8 cellular contexts compared by ENCODE assay signal in the genomic region with DNA sequence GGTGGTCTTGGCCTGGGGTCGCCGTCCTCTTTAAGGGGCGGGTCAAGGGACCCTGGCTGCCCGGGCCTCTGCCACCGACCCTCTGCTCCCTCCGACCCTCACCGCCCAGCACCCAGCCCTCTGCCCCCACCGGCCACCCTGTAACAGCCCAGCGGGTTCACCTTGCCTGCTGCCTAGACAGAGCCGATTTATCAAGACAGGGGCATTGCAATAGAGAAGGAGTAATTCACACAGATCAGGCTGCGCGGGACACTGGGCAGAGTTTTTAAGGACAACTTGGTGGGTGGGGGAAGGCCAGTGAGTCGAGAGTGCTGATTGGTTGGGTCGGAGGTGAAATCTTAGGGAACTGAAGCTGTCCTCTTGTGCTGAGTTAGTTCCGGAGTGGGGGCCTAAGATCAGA. TPM values are rescaled to one million over a fixed set of nuclear protein-coding genes. Genes with fewer than 3 reads are reported as not detected.
DNase-seq lines count a peak whose midpoint lies in the region; ATAC-seq and TF ChIP-seq lines count a peak whose summit lies in the region.

No MANE protein-coding gene starts in this region.

- no peaks in the 10 kb centered on the region for H4K20me1 ChIP-seq in OCI-LY7 (ENCODE audit: insufficient read depth, low read length)

- H3K4me1 Mint-ChIP-seq in T-helper 2 cell treated with Interferon-gamma antibody and Interleukin-4, amounts not matched to agents 5 μg/mL and 100 μg/mL, for 36 hours (ENCODE audit: low read depth) = peaks cover 29% of the 10 kb centered on the region
- peaks cover 42% of the 10 kb centered on the region for H3K4me1 Mint-ChIP-seq in endothelial cell (ENCODE audit: unreplicated experiment)

- POLR2A ChIA-PET in OCI-LY7 (lab: Charles Lee) = interaction anchor here (3.6 kb wide), 1 partner anchor 24 kb away, joined by 10 read pairs; the partner anchor contains the start of gene NDUFB2

- intact Hi-C loops in OCI-LY7 (cut with micrococcal nuclease; ENCODE audit: unreplicated experiment) (loop anchor here (1.0 to 10.0 kb wide), 4 partner anchors 193 to 1317 kb away; partner anchors contain the start of genes LUC7L2 and MKRN1), sciatic nerve (cut with DNase I) (no loop called here)

- peaks cover 5% of the 10 kb centered on the region for H3K27me3 Mint-ChIP-seq in T-helper 2 cell treated with Interferon-gamma antibody and Interleukin-4, amounts not matched to agents 5 μg/mL and 100 μg/mL, for 36 hours (ENCODE audit: low read depth)
- H3K27me3 Mint-ChIP-seq in endothelial cell (ENCODE audit: unreplicated experiment) = peaks cover 7% of the 10 kb centered on the region

- TF ChIP-seq CTCF in OCI-LY7 (conservative IDR thresholded peaks at IDR 0.05; ENCODE audit: low read length) = no peak
- no peak for TF ChIP-seq CTCF in endothelial cell (IDR thresholded peaks at IDR 0.05; ENCODE audit: unreplicated experiment)
- no peak for TF ChIP-seq CTCF in omental fat pad (IDR thresholded peaks at IDR 0.05)

- CTCF ChIA-PET in OCI-LY7 (lab: Charles Lee; ENCODE audit: unreplicated experiment) = no interaction called here

- H3K79me2 ChIP-seq in OCI-LY7 (ENCODE audit: insufficient read depth, low read depth, low read length) = peaks cover 24% of the 10 kb centered on the region; the same call in 1 of the 2 replicates

- peak overlapping the region; percentile 67 for H3K4me2 ChIP-seq in OCI-LY7 (ENCODE audit: low read length)

- H3K27ac Mint-ChIP-seq in T-helper 2 cell treated with Interferon-gamma antibody and Interleukin-4, amounts not matched to agents 5 μg/mL and 100 μg/mL, for 36 hours = peak overlapping the region; percentile 69
- H3K27ac Mint-ChIP-seq in endothelial cell (ENCODE audit: unreplicated experiment) = no peak overlapping the region

- H3K4me1 ChIP-seq in OCI-LY7 (ENCODE audit: insufficient read depth, low read length, poor library complexity, severe bottlenecking) = peaks cover 52% of the 10 kb centered on the region

- ATAC-seq in sciatic nerve (no peak), omental fat pad (ENCODE audit: low FRiP score) (no peak)

- no peaks in the 10 kb centered on the region for H3K9me3 ChIP-seq in OCI-LY7 (ENCODE audit: low read length)

- H3K4me3 ChIP-seq in OCI-LY7 (ENCODE audit: low read depth, low read length, poor library complexity, severe bottlenecking) = peak overlapping the region; percentile 81

- peak overlapping the region; percentile 98 for H3K27ac ChIP-seq in OCI-LY7 (ENCODE audit: low read depth, low read length, poor library complexity, severe bottlenecking)

- BruUV-seq in OCI-LY7 (replicated peaks; lab: Mats Ljungman, UMichigan) = no TSS peak

- peak overlapping the region; percentile 81; the same call in 1 of the 2 replicates for H2AFZ ChIP-seq in OCI-LY7 (ENCODE audit: low read length)

- no peak for DNase-seq in T-helper 2 cell treated with Interferon-gamma antibody and Interleukin-4, amounts not matched to agents 5 μg/mL and 100 μg/mL, for 36 hours (ENCODE audit: low spot score)
- DNase-seq in T-helper 2 cell (no peak), OCI-LY7 (ENCODE audit: low spot score) (no peak), endothelial cell (ENCODE audit: low spot score) (no peak), sciatic nerve (ENCODE audit: low spot score) (peak; percentile 54), cerebellar nuclear complex (lab: John Stamatoyannopoulos, UW) (no peak), omental fat pad (ENCODE audit: low spot score) (no peak), NCI-H748 treated with DMSO at 0.1 percent for 48 hours (lab: John Stamatoyannopoulos, UW) (no peak)

- no peaks in the 10 kb centered on the region for H3K9me3 Mint-ChIP-seq in T-helper 2 cell treated with Interferon-gamma antibody and Interleukin-4, amounts not matched to agents 5 μg/mL and 100 μg/mL, for 36 hours
- H3K9me3 Mint-ChIP-seq in endothelial cell (ENCODE audit: unreplicated experiment) = no peaks in the 10 kb centered on the region

- H3K36me3 Mint-ChIP-seq in T-helper 2 cell treated with Interferon-gamma antibody and Interleukin-4, amounts not matched to agents 5 μg/mL and 100 μg/mL, for 36 hours (ENCODE audit: low read depth) = peaks cover 9% of the 10 kb centered on the region
- H3K36me3 Mint-ChIP-seq in endothelial cell (ENCODE audit: low read depth, unreplicated experiment) = peaks cover 4% of the 10 kb centered on the region

- peaks cover 4% of the 10 kb centered on the region for H3K36me3 ChIP-seq in OCI-LY7 (ENCODE audit: insufficient read depth, low read length)

- H3K9me2 ChIP-seq in OCI-LY7 (ENCODE audit: insufficient read depth, low read length) = no peaks in the 10 kb centered on the region

- H3K4me3 Mint-ChIP-seq in T-helper 2 cell treated with Interferon-gamma antibody and Interleukin-4, amounts not matched to agents 5 μg/mL and 100 μg/mL, for 36 hours = peak overlapping the region; percentile 77
- H3K4me3 Mint-ChIP-seq in endothelial cell (ENCODE audit: unreplicated experiment) = peak overlapping the region; percentile 88

RNA-seq across cellular contexts. Expression of gene ADCK2, which starts 0.8 kb away (rescaled TPM):
- total RNA-seq in OCI-LY7 (2014; rRNA removed; shearing (Covaris generic)) = 56.9 and 60.2 TPM in 2 replicates
- total RNA-seq in OCI-LY7 (2022) = 41.1 and 45.8 TPM in 2 replicates
- total RNA-seq in endothelial cell (ENCODE audit: unreplicated experiment) = 37.6 TPM
- total RNA-seq in sciatic nerve = 13.9 TPM
- total RNA-seq in omental fat pad = 10 to 100 TPM; 15.9 to 25.1 (median 20.1) TPM

RNA-seq across cellular contexts. Expression of gene NDUFB2, which starts 24.5 kb away (rescaled TPM):
- total RNA-seq in OCI-LY7 (2014; rRNA removed; shearing (Covaris generic)) = 139 and 158 TPM in 2 replicates
- total RNA-seq in OCI-LY7 (2022) (87.3 and 114 TPM in 2 replicates), endothelial cell (ENCODE audit: unreplicated experiment) (326 TPM), sciatic nerve (119 TPM), omental fat pad (100 to 1,000 TPM; 118 to 301 (median 234) TPM)

RNA-seq across cellular contexts. Expression of gene DENND2A, which starts 31.4 kb away (rescaled TPM):
- total RNA-seq in OCI-LY7 (2014; rRNA removed; shearing (Covaris generic)) = 0.35 and 0.59 TPM in 2 replicates
- 0.13 TPM in 1 of 2 replicates, not detected in the other for total RNA-seq in OCI-LY7 (2022)
- 41.0 TPM for total RNA-seq in endothelial cell (ENCODE audit: unreplicated experiment)
- total RNA-seq in sciatic nerve = 37.6 TPM
- total RNA-seq in omental fat pad = 10 to 100 TPM in 3 of 4 donors, 1 to 10 TPM in 1; 6.7 to 34.7 (median 15.7) TPM

Comparison
In these comparisons a context has a peak if more than half of its experiments do, and no peak if none do; other contexts are left out.
1. RNA of gene DENND2A, which starts 31.4 kb away (total RNA-seq): 41.0 TPM in endothelial cell (single experiment), 37.6 TPM in sciatic nerve (single experiment) and 6.7 to 34.7 TPM in omental fat pad; 0.13 to 0.59 TPM in OCI-LY7; every median in the first group is over 4 times any median in the second.